21 cellular contexts compared by ENCODE assay signal in the genomic region with DNA sequence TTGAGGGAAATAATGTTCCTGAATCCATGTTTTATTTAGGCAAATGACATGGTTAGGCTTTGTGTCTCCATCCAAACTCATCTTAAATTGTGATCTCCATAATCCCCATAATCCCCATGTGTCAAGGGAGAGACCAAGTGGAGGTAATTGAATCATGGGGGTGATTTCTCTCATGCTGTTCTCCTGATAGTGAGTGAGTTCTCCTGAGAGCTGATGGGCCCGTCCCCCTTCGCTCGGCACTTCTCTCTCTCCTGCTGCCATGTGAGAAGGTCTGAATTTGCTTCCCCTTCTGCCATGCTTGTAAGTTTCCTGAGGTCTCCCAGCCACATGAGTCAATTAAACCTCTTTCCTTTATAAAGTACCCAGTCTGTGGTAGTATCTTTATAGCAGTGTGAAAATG.
DNase-seq lines count a peak whose midpoint lies in the region; ATAC-seq and TF ChIP-seq lines count a peak whose summit lies in the region.
"Had no signal": no experiment of that assay in that cellular context is flagged by ENCODE, and none has a peak within 500 bp of the region (broad histone marks: within the 10 kb centered on the region; RNA-seq: fewer than 3 reads in every experiment).

No MANE protein-coding gene starts in this region.

- H3K4me3 ChIP-seq in GM23338: no peak overlapping the region
- no peak overlapping the region for H3K4me3 ChIP-seq in WERI-Rb-1 (ENCODE audit: low read depth, low read length)
- H3K4me3 ChIP-seq in neural progenitor cell: no peak overlapping the region
- H3K4me3 ChIP-seq: A549; BLaER1 treated with 17β-estradiol and CSF1 and Interleukin-3, amounts not matched to agents 10 nM and 100 nM; GM23248 had no signal

- no peak overlapping the region for H3K4me3 Mint-ChIP-seq in GM23338
- H3K4me3 Mint-ChIP-seq in neural progenitor cell: no peak overlapping the region
- H3K4me3 Mint-ChIP-seq: CD14-positive monocyte; CD4-positive, alpha-beta T cell; CD8-positive, alpha-beta memory T cell; H9 had no signal

- H3K9me3 Mint-ChIP-seq in GM23338 (no peaks in the 10 kb centered on the region), neural progenitor cell (peaks cover 2% of the 10 kb centered on the region)
- H3K9me3 Mint-ChIP-seq: CD4-positive, alpha-beta T cell; H9 had no signal

- H3K27me3 ChIP-seq in GM23338 (ENCODE audit: insufficient read depth) (no peaks in the 10 kb centered on the region), WERI-Rb-1 (ENCODE audit: insufficient read depth, low read depth, severe bottlenecking) (no peaks in the 10 kb centered on the region), neural progenitor cell (no peaks in the 10 kb centered on the region)
- H3K27me3 ChIP-seq: BE2C; BLaER1 treated with 17β-estradiol and CSF1 and Interleukin-3, amounts not matched to agents 10 nM and 100 nM had no signal

- ATAC-seq in GM23338: no peak
- ATAC-seq in GM21423 (IDR thresholded peaks at IDR 0.05; ENCODE audit: unreplicated experiment): no peak
- ATAC-seq: A549, HCT116 had no signal

- H3K9me2 ChIP-seq in GM23338 (ENCODE audit: insufficient read depth): peaks cover 4% of the 10 kb centered on the region; the same call in 1 of the 2 replicates

- H3K4me1 Mint-ChIP-seq in GM23338 (peaks cover 8% of the 10 kb centered on the region), neural progenitor cell (peaks cover 18% of the 10 kb centered on the region)
- H3K4me1 Mint-ChIP-seq: CD14-positive monocyte; CD8-positive, alpha-beta memory T cell had no signal

- H2AFZ ChIP-seq in GM23338 (peak overlapping the region; percentile 15; the same call in 1 of the 2 replicates), neural progenitor cell (replicated peaks) (peak overlapping the region; percentile 54)
- H2AFZ ChIP-seq: GM23248 had no signal

- H3K9me3 ChIP-seq in WERI-Rb-1 (ENCODE audit: severe bottlenecking) (no peaks in the 10 kb centered on the region), neural progenitor cell (ENCODE audit: low read depth) (no peaks in the 10 kb centered on the region)
- H3K9me3 ChIP-seq: A549; BE2C; BLaER1 treated with 17β-estradiol and CSF1 and Interleukin-3, amounts not matched to agents 10 nM and 100 nM had no signal

- no peak overlapping the region for H3K9ac ChIP-seq in neural progenitor cell
- H3K9ac ChIP-seq: BLaER1 treated with 17β-estradiol and CSF1 and Interleukin-3, amounts not matched to agents 10 nM and 100 nM; GM23248 had no signal

- H3K36me3 ChIP-seq in GM23338 (ENCODE audit: insufficient read depth) (no peaks in the 10 kb centered on the region), WERI-Rb-1 (no peaks in the 10 kb centered on the region), neural progenitor cell (no peaks in the 10 kb centered on the region)
- H3K36me3 ChIP-seq: BE2C; BLaER1 treated with 17β-estradiol and CSF1 and Interleukin-3, amounts not matched to agents 10 nM and 100 nM had no signal

- H3K36me3 Mint-ChIP-seq in GM23338 (ENCODE audit: low read depth) (no peaks in the 10 kb centered on the region), neural progenitor cell (no peaks in the 10 kb centered on the region)
- H3K36me3 Mint-ChIP-seq: CD14-positive monocyte; CD8-positive, alpha-beta memory T cell had no signal

- H3K79me2 ChIP-seq in GM23338 (replicated peaks; ENCODE audit: insufficient read depth) (no peaks in the 10 kb centered on the region), neural progenitor cell (ENCODE audit: low read depth) (no peaks in the 10 kb centered on the region)

- H3F3A ChIP-seq in GM23338 (replicated peaks; ENCODE audit: low read depth) (no peaks in the 10 kb centered on the region), neural progenitor cell (ENCODE audit: low read depth) (no peaks in the 10 kb centered on the region)

- DNase-seq in D341Med (ENCODE audit: low spot score) (peak; percentile 30), GM23338 (ENCODE audit: low spot score) (no peak), WERI-Rb-1 (peak; percentile 72), neural progenitor cell (ENCODE audit: low spot score) (no peak), NCI-H2081 (lab: John Stamatoyannopoulos, UW) (no peak), SIG-M5 treated with dmso at 0.1 percent for 504 hours (lab: John Stamatoyannopoulos, UW; ENCODE audit: unreplicated experiment) (no peak)
- DNase-seq: 8988T; ACHN; AML-193; BE2C; CD4-positive, alpha-beta T cell; CD8-positive, alpha-beta memory T cell; DMS153; DND-41; GM23248; H9 had no signal

- H3K27ac ChIP-seq in GM23338 (ENCODE audit: low read depth) (no peak overlapping the region), WERI-Rb-1 (no peak overlapping the region), neural progenitor cell (no peak overlapping the region)
- H3K27ac ChIP-seq: A549; BLaER1 treated with 17β-estradiol and CSF1 and Interleukin-3, amounts not matched to agents 10 nM and 100 nM; GM23248 had no signal

- H3K27ac Mint-ChIP-seq in GM23338 (no peak overlapping the region), neural progenitor cell (no peak overlapping the region)
- H3K27ac Mint-ChIP-seq: CD14-positive monocyte; CD4-positive, alpha-beta T cell; CD8-positive, alpha-beta memory T cell; H9 had no signal

- TF ChIP-seq CTCF in GM23338 (conservative IDR thresholded peaks at IDR 0.05; ENCODE audit: low read depth in 2 of 2): no peak
- no peak for TF ChIP-seq CTCF in WERI-Rb-1 (IDR thresholded peaks at IDR 0.05; ENCODE audit: low read depth, low read length)
- no peak for TF ChIP-seq CTCF in neural progenitor cell (IDR thresholded peaks at IDR 0.05)

- no peaks in the 10 kb centered on the region for H3K27me3 Mint-ChIP-seq in GM23338 (ENCODE audit: insufficient read depth, low read depth, poor library complexity)
- peaks cover 3% of the 10 kb centered on the region for H3K27me3 Mint-ChIP-seq in neural progenitor cell (ENCODE audit: insufficient read depth, low read depth)
- H3K27me3 Mint-ChIP-seq: CD8-positive, alpha-beta memory T cell had no signal

- H3K4me2 ChIP-seq in GM23338 (no peak overlapping the region), neural progenitor cell (no peak overlapping the region)
- H3K4me2 ChIP-seq: A549; BLaER1 treated with 17β-estradiol and CSF1 and Interleukin-3, amounts not matched to agents 10 nM and 100 nM had no signal

- no peaks in the 10 kb centered on the region for H4K20me1 ChIP-seq in GM23338 (replicated peaks; ENCODE audit: insufficient read depth)
- H4K20me1 ChIP-seq in neural progenitor cell (ENCODE audit: low read depth): no peaks in the 10 kb centered on the region
- H4K20me1 ChIP-seq: BLaER1 treated with 17β-estradiol and CSF1 and Interleukin-3, amounts not matched to agents 10 nM and 100 nM had no signal

- H3K4me1 ChIP-seq in GM23338 (ENCODE audit: insufficient read depth) (peaks cover 5% of the 10 kb centered on the region; the same call in 1 of the 2 replicates), neural progenitor cell (no peaks in the 10 kb centered on the region)
- H3K4me1 ChIP-seq: A549; BE2C; BLaER1 treated with 17β-estradiol and CSF1 and Interleukin-3, amounts not matched to agents 10 nM and 100 nM had no signal

Comparison
In these comparisons a context has a peak if more than half of its experiments do, and no peak if none do; other contexts are left out.
1. DNase-seq: peak in D341Med (single experiment) and WERI-Rb-1 (single experiment); none in GM23338 (single experiment), neural progenitor cell (single experiment), NCI-H2081 (0 of 2) and SIG-M5 treated with dmso at 0.1 percent for 504 hours (single experiment).